29 cellular contexts compared by ENCODE assay signal in the genomic region with DNA sequence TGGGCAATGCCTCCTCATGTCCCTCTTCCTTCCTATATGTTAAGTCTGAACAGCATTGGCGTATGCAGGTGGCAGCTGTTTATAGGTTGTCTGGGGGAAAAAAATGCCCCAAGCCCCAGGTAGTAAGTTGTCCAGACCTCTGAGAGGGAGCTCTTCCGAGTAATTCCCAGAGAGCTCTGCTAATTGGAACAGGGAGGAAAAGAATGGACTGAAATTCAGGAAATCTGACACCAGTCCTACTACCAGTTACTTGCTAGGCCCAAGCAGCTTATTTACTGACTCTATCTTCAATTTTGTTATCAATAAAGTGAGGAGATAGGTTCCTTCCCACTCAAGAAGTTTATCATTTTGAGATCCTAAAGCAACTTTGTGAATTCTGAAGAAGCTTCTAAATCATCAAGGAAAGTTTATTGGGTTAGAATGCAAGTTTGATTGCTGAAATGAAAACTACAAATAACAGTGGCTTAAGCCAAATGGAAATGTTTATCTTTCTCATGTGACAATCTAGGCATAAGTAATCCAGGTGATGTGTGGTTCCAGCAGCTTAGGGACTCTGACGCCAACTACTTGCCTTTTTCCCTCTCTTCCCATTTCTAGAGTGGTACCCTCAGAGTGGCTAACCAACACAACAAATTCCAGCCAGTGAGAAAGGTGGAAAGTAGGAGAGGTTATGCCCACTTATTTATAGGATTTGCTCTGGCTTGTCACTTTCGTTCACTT. TPM values are rescaled to one million over a fixed set of nuclear protein-coding genes. Genes with fewer than 3 reads are reported as not detected.
"Had no signal": no experiment of that assay in that cellular context is flagged by ENCODE, and none has a peak within 500 bp of the region (broad histone marks: within the 10 kb centered on the region; RNA-seq: fewer than 3 reads in every experiment).

No MANE protein-coding gene starts in this region.

- H3K4me1 ChIP-seq: colonic mucosa, foreskin keratinocyte, right atrium auricular region, transverse colon had no signal

- H3K4me3 ChIP-seq: colonic mucosa, esophagus muscularis mucosa, gastroesophageal sphincter, heart left ventricle, hepatocyte, prostate gland, right atrium auricular region, smooth muscle cell, suprapubic skin, transverse colon, vagina had no signal

- H3K4me3 Mint-ChIP-seq: dendritic cell treated with granulocyte-macrophage colony-stimulating factor and Interleukin-4, amounts not matched to agents 40 ng/mL and 50 ng/mL, for 4 days; immature natural killer cell; naive thymus-derived CD4-positive, alpha-beta T cell; nephron; stimulated activated naive CD8-positive, alpha-beta T cell treated with anti-CD3 and anti-CD28 coated beads, Interleukin-15, amount 100 ng/mL, for 72 hours had no signal

- H3K27me3 ChIP-seq: esophagus muscularis mucosa, gastroesophageal sphincter, vagina had no signal

- FAIRE-seq: endothelial cell of umbilical vein, keratinocyte had no signal

- H3K36me3 ChIP-seq: colonic mucosa, esophagus muscularis mucosa, gastroesophageal sphincter, heart left ventricle, prostate gland, right atrium auricular region, suprapubic skin, transverse colon, vagina had no signal

- H3K9me3 Mint-ChIP-seq: dendritic cell treated with granulocyte-macrophage colony-stimulating factor and Interleukin-4, amounts not matched to agents 40 ng/mL and 50 ng/mL, for 4 days; immature natural killer cell; nephron; stimulated activated naive CD8-positive, alpha-beta T cell treated with anti-CD3 and anti-CD28 coated beads, Interleukin-15, amount 100 ng/mL, for 72 hours had no signal

- H3K27ac ChIP-seq: colonic mucosa, esophagus muscularis mucosa, foreskin keratinocyte, gastroesophageal sphincter, heart left ventricle, hepatocyte, prostate gland, right atrium auricular region, suprapubic skin, transverse colon, vagina had no signal

- ATAC-seq: foreskin keratinocyte; gastroesophageal sphincter; heart left ventricle; left lobe of liver; naive thymus-derived CD4-positive, alpha-beta T cell; sciatic nerve; stimulated activated naive CD8-positive, alpha-beta T cell treated with anti-CD3 and anti-CD28 coated beads, Interleukin-15, amount 100 ng/mL, for 72 hours had no signal

- H3K9me3 ChIP-seq: colonic mucosa, esophagus muscularis mucosa, gastroesophageal sphincter, heart left ventricle, prostate gland, right atrium auricular region, suprapubic skin, transverse colon, vagina had no signal

- H3K4me1 Mint-ChIP-seq: immature natural killer cell; naive thymus-derived CD4-positive, alpha-beta T cell; nephron; stimulated activated naive CD8-positive, alpha-beta T cell treated with anti-CD3 and anti-CD28 coated beads, Interleukin-15, amount 100 ng/mL, for 72 hours had no signal

- DNase-seq: colonic mucosa; effector CD8-positive, alpha-beta T cell; foreskin keratinocyte; heart left ventricle; immature natural killer cell; mesenchymal stem cell; midbrain; naive thymus-derived CD4-positive, alpha-beta T cell; stimulated activated CD4-positive, alpha-beta T cell treated with anti-CD3 and anti-CD28 coated beads, Interleukin-12 subunit alpha, Interleukin-12 subunit beta, amount 100 ng/mL, for 4 hours; stimulated activated CD4-positive, alpha-beta T cell treated with anti-CD3 and anti-CD28 coated beads, Interleukin-1b, Interleukin-23, amount 100 ng/mL, for 48 hours; stimulated activated CD4-positive, alpha-beta T cell treated with anti-CD3 and anti-CD28 coated beads, Interleukin-4, amount 100 ng/mL, for 1 hour; stimulated activated CD8-positive, alpha-beta memory T cell treated with anti-CD3 and anti-CD28 coated beads, Interleukin-4, amount 100 ng/mL, for 48 hours; stimulated activated naive CD4-positive, alpha-beta T cell; stimulated activated naive CD8-positive, alpha-beta T cell treated with anti-CD3 and anti-CD28 coated beads, Interleukin-15, amount 100 ng/mL, for 72 hours; transverse colon had no signal

- H3K27ac Mint-ChIP-seq: dendritic cell treated with granulocyte-macrophage colony-stimulating factor and Interleukin-4, amounts not matched to agents 40 ng/mL and 50 ng/mL, for 4 days; immature natural killer cell; naive thymus-derived CD4-positive, alpha-beta T cell; nephron; stimulated activated naive CD8-positive, alpha-beta T cell treated with anti-CD3 and anti-CD28 coated beads, Interleukin-15, amount 100 ng/mL, for 72 hours had no signal

- H3K4me2 ChIP-seq: hepatocyte, smooth muscle cell had no signal

- H3K79me2 ChIP-seq: hepatocyte had no signal

- H3K36me3 Mint-ChIP-seq: immature natural killer cell; naive thymus-derived CD4-positive, alpha-beta T cell had no signal

RNA-seq across cellular contexts. Expression of gene STK32A, which starts 5.6 kb away (rescaled TPM):
- total RNA-seq: endothelial cell of umbilical vein; naive thymus-derived CD4-positive, alpha-beta T cell had no signal
- polyA plus RNA-seq: endothelial cell of umbilical vein; immature natural killer cell; naive thymus-derived CD4-positive, alpha-beta T cell had no signal
